Comparison of ENCODE assay signal across 23 cellular contexts in genomic region chr10:9097206-9097990, GRCh38.
DNase-seq lines count a peak whose midpoint lies in the region; ATAC-seq and TF ChIP-seq lines count a peak whose summit lies in the region.
"Had no signal": no experiment of that assay in that cellular context is flagged by ENCODE, and none has a peak within 500 bp of the region (broad histone marks: within the 10 kb centered on the region; RNA-seq: fewer than 3 reads in every experiment).

No MANE protein-coding gene starts in this region.

- H3K36me3 Mint-ChIP-seq in MCF 10A (ENCODE audit: insufficient read depth, unreplicated experiment) = no peaks in the 10 kb centered on the region
- H3K36me3 Mint-ChIP-seq in central memory CD8-positive, alpha-beta T cell (ENCODE audit: insufficient read depth) = no peaks in the 10 kb centered on the region
- H3K36me3 Mint-ChIP-seq: natural killer cell had no signal

- DNase-seq in MCF 10A (ENCODE audit: unreplicated experiment) (no peak), breast epithelium (ENCODE audit: low spot score in 2 of 2) (no peak), NT2/D1 (ENCODE audit: low read depth, low spot score) (peak; percentile 3), NCI-H2171 (lab: John Stamatoyannopoulos, UW) (no peak), GM03348 (ENCODE audit: low spot score) (no peak), DMS53 (lab: John Stamatoyannopoulos, UW) (no peak)
- DNase-seq in central memory CD8-positive, alpha-beta T cell (ENCODE audit: low spot score in 2 of 2) = no peak
- DNase-seq: activated CD4-positive, CD25-positive, alpha-beta regulatory T cell treated with anti-CD3 and anti-CD28 coated beads, Interleukin-2, amount 50 U/mL, for 72 hours; activated CD8-positive, alpha-beta memory T cell treated with anti-CD3 and anti-CD28 coated beads, Interleukin-2, amount 10 ng/mL, durations not matched to agents 7 days and 5 days; amniotic stem cell; erythroblast; foreskin melanocyte; H9; KBM-7; natural killer cell; NCI-H187 treated with DMSO at 0.1 percent for 48 hours; pancreas; Peyer's patch; T1000 had no signal

- no peak overlapping the region for H3K9ac ChIP-seq in NT2/D1 (ENCODE audit: insufficient read length, low read depth)

- TF ChIP-seq POLR2A in breast epithelium (IDR thresholded peaks at IDR 0.05) = no peak

- H3K9me3 Mint-ChIP-seq in MCF 10A (ENCODE audit: unreplicated experiment) = no peaks in the 10 kb centered on the region
- H3K9me3 Mint-ChIP-seq in central memory CD8-positive, alpha-beta T cell = no peaks in the 10 kb centered on the region
- H3K9me3 Mint-ChIP-seq: natural killer cell had no signal

- POLR2A ChIA-PET in MCF 10A (lab: Yijun Ruan, JAX) = interaction anchor here (0.6 to 1.3 kb wide), 2 partner anchors 15 to 43 kb away, joined by 4 to 5 read pairs; no protein-coding TSS in a partner anchor

- peak; percentile 45 for ATAC-seq in central memory CD8-positive, alpha-beta T cell (replicated peaks; ENCODE audit: extremely low read depth, poor library complexity, severe bottlenecking)
- no peak for ATAC-seq in GM21576 (IDR thresholded peaks at IDR 0.05; ENCODE audit: unreplicated experiment)
- ATAC-seq: activated CD8-positive, alpha-beta memory T cell treated with anti-CD3 and anti-CD28 coated beads, Interleukin-2, amount 10 ng/mL, durations not matched to agents 7 days and 5 days; pancreas; sciatic nerve had no signal

- H3K4me1 ChIP-seq in breast epithelium (no peaks in the 10 kb centered on the region), NT2/D1 (ENCODE audit: insufficient read depth, insufficient read length) (no peaks in the 10 kb centered on the region)
- H3K4me1 ChIP-seq: pancreas, Peyer's patch, vagina had no signal

- no peaks in the 10 kb centered on the region for H3K27me3 Mint-ChIP-seq in MCF 10A (ENCODE audit: insufficient read depth, unreplicated experiment)
- H3K27me3 Mint-ChIP-seq in central memory CD8-positive, alpha-beta T cell = no peaks in the 10 kb centered on the region

- no TSS peak for BruUV-seq in MCF 10A (replicated peaks; lab: Mats Ljungman, UMichigan)

- no peaks in the 10 kb centered on the region for H3K27me3 ChIP-seq in breast epithelium
- no peaks in the 10 kb centered on the region for H3K27me3 ChIP-seq in NT2/D1 (ENCODE audit: insufficient read depth, insufficient read length)
- H3K27me3 ChIP-seq: pancreas, Peyer's patch, vagina had no signal

- H3K4me3 Mint-ChIP-seq in MCF 10A (ENCODE audit: unreplicated experiment) = no peak overlapping the region
- H3K4me3 Mint-ChIP-seq in central memory CD8-positive, alpha-beta T cell = no peak overlapping the region
- H3K4me3 Mint-ChIP-seq: activated CD8-positive, alpha-beta memory T cell treated with anti-CD3 and anti-CD28 coated beads, Interleukin-2, amount 10 ng/mL, durations not matched to agents 7 days and 5 days; H9; natural killer cell had no signal

- intact Hi-C loops in MCF 10A (cut with micrococcal nuclease) (no loop called here), breast epithelium (cut with DNase I; ENCODE audit: low total_unique reads) (no loop called here)

- CTCF ChIA-PET in MCF 10A (lab: Yijun Ruan, JAX) = interaction anchor here (0.6 kb wide), 1 partner anchor 26 kb away, joined by 3 read pairs; no protein-coding TSS in a partner anchor

- H3K27ac ChIP-seq in breast epithelium = no peak overlapping the region
- H3K27ac ChIP-seq: C4-2B, pancreas, Peyer's patch, vagina had no signal

- H3K36me3 ChIP-seq in breast epithelium (no peaks in the 10 kb centered on the region), NT2/D1 (ENCODE audit: insufficient read depth, insufficient read length, low read length) (no peaks in the 10 kb centered on the region)
- H3K36me3 ChIP-seq: pancreas, Peyer's patch, vagina had no signal

- H3K27ac Mint-ChIP-seq in MCF 10A (ENCODE audit: low read depth, unreplicated experiment) = peak overlapping the region; percentile 67
- no peak overlapping the region for H3K27ac Mint-ChIP-seq in central memory CD8-positive, alpha-beta T cell (ENCODE audit: low read depth)
- H3K27ac Mint-ChIP-seq: activated CD8-positive, alpha-beta memory T cell treated with anti-CD3 and anti-CD28 coated beads, Interleukin-2, amount 10 ng/mL, durations not matched to agents 7 days and 5 days; H9; natural killer cell had no signal

- no peak for TF ChIP-seq CTCF in MCF 10A (IDR thresholded peaks at IDR 0.05; ENCODE audit: unreplicated experiment)
- no peak for TF ChIP-seq CTCF in breast epithelium (IDR thresholded peaks at IDR 0.05)

- H3K9me3 ChIP-seq in breast epithelium (peaks cover 0 to 3% of the 10 kb centered on the region in 2 donors), NT2/D1 (ENCODE audit: insufficient read depth, low read length) (no peaks in the 10 kb centered on the region)
- H3K9me3 ChIP-seq: pancreas, Peyer's patch, vagina had no signal

- H3K4me1 Mint-ChIP-seq in MCF 10A (ENCODE audit: insufficient read depth, unreplicated experiment) = peaks cover 5% of the 10 kb centered on the region
- peaks cover 6% of the 10 kb centered on the region for H3K4me1 Mint-ChIP-seq in central memory CD8-positive, alpha-beta T cell
- H3K4me1 Mint-ChIP-seq: natural killer cell had no signal

- H3K4me3 ChIP-seq in breast epithelium = no peak overlapping the region
- no peak overlapping the region for H3K4me3 ChIP-seq in NT2/D1 (ENCODE audit: insufficient read length, low read depth)
- H3K4me3 ChIP-seq: pancreas, Peyer's patch, vagina had no signal
